ENCODE assay signal across 16 cellular contexts in the genomic region with DNA sequence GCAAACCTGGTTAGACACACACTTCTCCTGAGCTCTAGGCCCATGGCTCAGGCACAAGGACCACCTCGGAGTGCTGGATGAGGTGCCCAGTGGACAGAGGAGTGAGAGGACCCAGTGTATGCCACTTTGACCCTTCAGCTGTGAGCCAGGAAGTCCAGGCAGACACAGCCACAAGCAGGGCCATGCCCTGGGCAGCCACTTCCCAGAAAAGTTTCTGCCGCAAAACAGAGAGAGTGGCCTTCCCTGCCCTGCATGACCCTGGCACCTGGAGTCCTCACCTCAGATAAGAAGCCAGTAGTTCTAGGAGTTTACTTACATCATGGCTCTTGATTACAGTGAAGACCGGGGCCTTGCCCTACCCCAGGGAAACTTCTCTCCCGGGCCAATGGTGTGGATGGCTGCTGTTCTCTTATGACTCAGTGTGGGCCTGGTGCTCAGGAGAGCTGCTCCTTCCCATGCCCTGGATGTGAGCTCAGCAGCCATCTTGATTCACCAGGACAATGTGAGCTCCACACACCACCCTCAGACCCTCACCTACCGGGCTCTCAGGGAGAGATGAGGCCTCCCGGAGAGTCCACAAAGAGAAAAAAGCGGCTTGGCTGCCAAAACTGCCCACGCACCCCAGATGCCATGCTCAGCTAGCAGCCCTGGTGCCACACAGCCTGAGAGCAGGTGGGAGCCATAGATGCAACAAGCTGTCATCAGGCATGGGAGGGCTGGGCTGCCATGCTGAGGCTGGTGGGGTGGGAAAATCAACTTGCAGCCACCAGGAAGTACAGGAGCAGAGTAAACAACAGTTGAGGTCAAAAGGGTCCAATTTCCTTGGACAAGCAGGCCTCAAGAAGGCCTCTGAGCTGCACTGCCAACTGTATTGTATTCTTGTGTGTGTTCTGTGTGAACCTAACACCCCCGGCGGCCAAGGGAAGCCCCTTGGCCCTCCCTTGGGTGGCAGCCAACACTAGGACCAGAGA. TPM values are rescaled to one million over a fixed set of nuclear protein-coding genes. Genes with fewer than 3 reads are reported as not detected.
A peak's percentile ranks its signal among the peaks of the same experiment; 100 is the strongest.
DNase-seq lines count a peak whose midpoint lies in the region; ATAC-seq and TF ChIP-seq lines count a peak whose summit lies in the region.
"Had no signal": no experiment of that assay in that cellular context is flagged by ENCODE, and none has a peak within 500 bp of the region (broad histone marks: within the 10 kb centered on the region; RNA-seq: fewer than 3 reads in every experiment).

No MANE protein-coding gene starts in this region.

- H3K4me3 ChIP-seq in right atrium auricular region (no peak overlapping the region), colonic mucosa (no peak overlapping the region), uterus (no peak overlapping the region)
- H3K4me3 ChIP-seq: gastrocnemius medialis, MG63, SK-N-MC, tibial artery had no signal

- intact Hi-C loops in left cardiac atrium (cut with DNase I) (loop anchor here (2.0 to 5.0 kb wide), 2 partner anchors 115 to 215 kb away; no protein-coding TSS in a partner anchor), colonic mucosa (cut with DNase I) (no loop called here), uterus (cut with DNase I; ENCODE audit: low total_unique reads) (no loop called here)
- intact Hi-C loops in activated T-helper 2 cell treated with anti-CD3 and anti-CD28 coated beads, Interferon-gamma antibody, Interleukin-2, Interleukin-4, amounts not matched to agents 10 μg/mL and 5 μg/mL and 100 μg/mL, durations not matched to agents 14 hours and 24 hours and 36 hours (cut with micrococcal nuclease), result loop anchor here (1.0 kb wide), 3 partner anchors 83 to 229 kb away; no protein-coding TSS in a partner anchor

- H3K27ac Mint-ChIP-seq in memory B cell, result peak overlapping the region; percentile 58
- no peak overlapping the region for H3K27ac Mint-ChIP-seq in activated T-helper 2 cell treated with anti-CD3 and anti-CD28 coated beads, Interferon-gamma antibody, Interleukin-2, Interleukin-4, amounts not matched to agents 10 μg/mL and 5 μg/mL and 100 μg/mL, durations not matched to agents 14 hours and 24 hours and 36 hours

- no peaks in the 10 kb centered on the region for H3K36me3 ChIP-seq in right atrium auricular region
- H3K36me3 ChIP-seq in colonic mucosa, result no peaks in the 10 kb centered on the region
- no peaks in the 10 kb centered on the region for H3K36me3 ChIP-seq in uterus
- H3K36me3 ChIP-seq: gastrocnemius medialis, MG63, tibial artery had no signal

- H3K4me1 Mint-ChIP-seq in memory B cell, result peaks cover 37% of the 10 kb centered on the region
- peaks cover 22% of the 10 kb centered on the region for H3K4me1 Mint-ChIP-seq in activated T-helper 2 cell treated with anti-CD3 and anti-CD28 coated beads, Interferon-gamma antibody, Interleukin-2, Interleukin-4, amounts not matched to agents 10 μg/mL and 5 μg/mL and 100 μg/mL, durations not matched to agents 14 hours and 24 hours and 36 hours (ENCODE audit: low read depth)
- H3K4me1 Mint-ChIP-seq: activated T-helper 17 cell treated with anti-CD3 and anti-CD28 coated beads, Interleukin-2, amount 50 U/mL, for 72 hours had no signal

- no peaks in the 10 kb centered on the region for H3K9me3 ChIP-seq in right atrium auricular region
- no peaks in the 10 kb centered on the region for H3K9me3 ChIP-seq in colonic mucosa
- H3K9me3 ChIP-seq in uterus, result no peaks in the 10 kb centered on the region
- H3K9me3 ChIP-seq: gastrocnemius medialis, MG63, tibial artery had no signal

- no peak for TF ChIP-seq POLR2A in uterus (IDR thresholded peaks at IDR 0.05)

- DNase-seq in right atrium auricular region (ENCODE audit: low spot score) (peak; percentile 57), left cardiac atrium (no peak), colonic mucosa (peak; percentile 58), memory B cell (ENCODE audit: low spot score in 2 of 2) (no peak), uterus (no peak), retina (no peak)
- DNase-seq in stimulated activated CD4-positive, alpha-beta T cell treated with anti-CD3 and anti-CD28 coated beads, Interleukin-2, amount 100 ng/mL, for 24 hours, result no peak
- DNase-seq in activated T-helper 2 cell treated with anti-CD3 and anti-CD28 coated beads, Interferon-gamma antibody, Interleukin-2, Interleukin-4, amounts not matched to agents 10 μg/mL and 5 μg/mL and 100 μg/mL, durations not matched to agents 14 hours and 24 hours and 36 hours (ENCODE audit: low spot score), result no peak
- DNase-seq: EL, gastrocnemius medialis, MG63, NCI-H524 treated with DMSO at 0.1 percent for 48 hours had no signal

- H3K27me3 ChIP-seq in right atrium auricular region (no peaks in the 10 kb centered on the region), colonic mucosa (no peaks in the 10 kb centered on the region), uterus (no peaks in the 10 kb centered on the region)
- H3K27me3 ChIP-seq: gastrocnemius medialis, MG63, tibial artery had no signal

- H3K4me3 Mint-ChIP-seq in memory B cell, result no peak overlapping the region
- H3K4me3 Mint-ChIP-seq in activated T-helper 2 cell treated with anti-CD3 and anti-CD28 coated beads, Interferon-gamma antibody, Interleukin-2, Interleukin-4, amounts not matched to agents 10 μg/mL and 5 μg/mL and 100 μg/mL, durations not matched to agents 14 hours and 24 hours and 36 hours (ENCODE audit: low read depth), result no peak overlapping the region
- H3K4me3 Mint-ChIP-seq: activated T-helper 17 cell treated with anti-CD3 and anti-CD28 coated beads, Interleukin-2, amount 50 U/mL, for 72 hours; central memory CD8-positive, alpha-beta T cell had no signal

- no peak for ATAC-seq in left cardiac atrium
- no peak for ATAC-seq in memory B cell (ENCODE audit: low read depth)

- H3K9me3 Mint-ChIP-seq in memory B cell, result no peaks in the 10 kb centered on the region
- no peaks in the 10 kb centered on the region for H3K9me3 Mint-ChIP-seq in activated T-helper 2 cell treated with anti-CD3 and anti-CD28 coated beads, Interferon-gamma antibody, Interleukin-2, Interleukin-4, amounts not matched to agents 10 μg/mL and 5 μg/mL and 100 μg/mL, durations not matched to agents 14 hours and 24 hours and 36 hours
- H3K9me3 Mint-ChIP-seq: activated T-helper 17 cell treated with anti-CD3 and anti-CD28 coated beads, Interleukin-2, amount 50 U/mL, for 72 hours; central memory CD8-positive, alpha-beta T cell had no signal

- no peaks in the 10 kb centered on the region for H3K27me3 Mint-ChIP-seq in memory B cell
- H3K27me3 Mint-ChIP-seq in activated T-helper 2 cell treated with anti-CD3 and anti-CD28 coated beads, Interferon-gamma antibody, Interleukin-2, Interleukin-4, amounts not matched to agents 10 μg/mL and 5 μg/mL and 100 μg/mL, durations not matched to agents 14 hours and 24 hours and 36 hours (ENCODE audit: low read depth), result peaks cover 3% of the 10 kb centered on the region

- H3K27ac ChIP-seq in right atrium auricular region (peak overlapping the region; percentile 7 to 9), colonic mucosa (peak overlapping the region; percentile 80), uterus (peak overlapping the region; percentile 73 to 88)
- H3K27ac ChIP-seq: SK-N-MC, tibial artery had no signal

- no peaks in the 10 kb centered on the region for H3K36me3 Mint-ChIP-seq in memory B cell
- no peaks in the 10 kb centered on the region for H3K36me3 Mint-ChIP-seq in activated T-helper 2 cell treated with anti-CD3 and anti-CD28 coated beads, Interferon-gamma antibody, Interleukin-2, Interleukin-4, amounts not matched to agents 10 μg/mL and 5 μg/mL and 100 μg/mL, durations not matched to agents 14 hours and 24 hours and 36 hours (ENCODE audit: low read depth)

- no peak for TF ChIP-seq CTCF in right atrium auricular region (IDR thresholded peaks at IDR 0.05)
- TF ChIP-seq CTCF in colonic mucosa (IDR thresholded peaks at IDR 0.05), result no peak
- TF ChIP-seq CTCF in uterus (IDR thresholded peaks at IDR 0.05), result no peak

- H3K9ac ChIP-seq in colonic mucosa (ENCODE audit: low read depth in 2 of 2, low read length in 2 of 2), result peak overlapping the region; percentile 54 to 84

- H3K4me1 ChIP-seq in right atrium auricular region (peaks cover 0 to 26% of the 10 kb centered on the region in 2 donors), colonic mucosa (peaks cover 36% of the 10 kb centered on the region), uterus (no peaks in the 10 kb centered on the region)

RNA-seq across cellular contexts. Expression of a gene that starts 11.7 kb away (rescaled TPM):
- total RNA-seq in right atrium auricular region (10 to 100 TPM; 10.1 to 15.8 TPM), left cardiac atrium (10 to 100 TPM; 11.8 to 21.4 TPM), colonic mucosa (10 to 100 TPM; 59.7 to 87.8 TPM), uterus (100 to 1,000 TPM in 1 of 4 donors, 10 to 100 TPM in 2, 1 to 10 TPM in 1; 3.8 to 110 (median 25.7) TPM)
- total RNA-seq in activated T-helper 2 cell treated with anti-CD3 and anti-CD28 coated beads, Interferon-gamma antibody, Interleukin-2, Interleukin-4, amounts not matched to agents 10 μg/mL and 5 μg/mL and 100 μg/mL, durations not matched to agents 14 hours and 24 hours and 36 hours, result 155 TPM in 2 replicates

RNA-seq across cellular contexts. Expression of a gene that starts 41.1 kb away (rescaled TPM):
- total RNA-seq in right atrium auricular region, result not detected
- not detected for total RNA-seq in left cardiac atrium
- total RNA-seq in colonic mucosa, result not detected
- not detected for total RNA-seq in uterus
- total RNA-seq in activated T-helper 2 cell treated with anti-CD3 and anti-CD28 coated beads, Interferon-gamma antibody, Interleukin-2, Interleukin-4, amounts not matched to agents 10 μg/mL and 5 μg/mL and 100 μg/mL, durations not matched to agents 14 hours and 24 hours and 36 hours, result 100.0 and 113 TPM in 2 replicates
- total RNA-seq: activated T-helper 17 cell treated with anti-CD3 and anti-CD28 coated beads, Interleukin-2, amount 50 U/mL, for 72 hours; gastrocnemius medialis had no signal

RNA-seq across cellular contexts. Expression of a gene that starts 54.5 kb away (rescaled TPM):
- total RNA-seq in right atrium auricular region (10 to 100 TPM; 11.5 to 18.6 TPM), left cardiac atrium (10 to 100 TPM; 26.7 to 30.2 TPM), colonic mucosa (10 to 100 TPM; 29.5 to 37.0 TPM), uterus (10 to 100 TPM; 13.8 to 50.0 (median 32.6) TPM)
- 49.2 and 55.8 TPM in 2 replicates for total RNA-seq in activated T-helper 2 cell treated with anti-CD3 and anti-CD28 coated beads, Interferon-gamma antibody, Interleukin-2, Interleukin-4, amounts not matched to agents 10 μg/mL and 5 μg/mL and 100 μg/mL, durations not matched to agents 14 hours and 24 hours and 36 hours

Comparison
In these comparisons a context has a peak if more than half of its experiments do, and no peak if none do; other contexts are left out.
1. DNase-seq: peak in right atrium auricular region (single experiment) and colonic mucosa (single experiment); none in left cardiac atrium (single experiment), memory B cell (0 of 2), uterus (0 of 2), stimulated activated CD4-positive, alpha-beta T cell treated with anti-CD3 and anti-CD28 coated beads, Interleukin-2, amount 100 ng/mL, for 24 hours (0 of 2), retina (single experiment) and activated T-helper 2 cell treated with anti-CD3 and anti-CD28 coated beads, Interferon-gamma antibody, Interleukin-2, Interleukin-4, amounts not matched to agents 10 μg/mL and 5 μg/mL and 100 μg/mL, durations not matched to agents 14 hours and 24 hours and 36 hours (single experiment).
2. H3K27ac ChIP-seq: peak in every context shown above with its lines; median percentile 80 in uterus; 80 in colonic mucosa; 8 in right atrium auricular region.
3. RNA of a gene that starts 41.1 kb away (total RNA-seq): 100.0 to 113 TPM in activated T-helper 2 cell treated with anti-CD3 and anti-CD28 coated beads, Interferon-gamma antibody, Interleukin-2, Interleukin-4, amounts not matched to agents 10 μg/mL and 5 μg/mL and 100 μg/mL, durations not matched to agents 14 hours and 24 hours and 36 hours; not detected in colonic mucosa, not detected in right atrium auricular region, not detected in left cardiac atrium and not detected in uterus; every median in the first group is over 10 times any median in the second.
4. intact Hi-C loops: an anchor here in left cardiac atrium (2.0 to 5.0 kb wide) and activated T-helper 2 cell treated with anti-CD3 and anti-CD28 coated beads, Interferon-gamma antibody, Interleukin-2, Interleukin-4, amounts not matched to agents 10 μg/mL and 5 μg/mL and 100 μg/mL, durations not matched to agents 14 hours and 24 hours and 36 hours (1.0 kb wide); none called in colonic mucosa and uterus.